Comparison of ENCODE assay signal across 27 cellular contexts in the genomic region with DNA sequence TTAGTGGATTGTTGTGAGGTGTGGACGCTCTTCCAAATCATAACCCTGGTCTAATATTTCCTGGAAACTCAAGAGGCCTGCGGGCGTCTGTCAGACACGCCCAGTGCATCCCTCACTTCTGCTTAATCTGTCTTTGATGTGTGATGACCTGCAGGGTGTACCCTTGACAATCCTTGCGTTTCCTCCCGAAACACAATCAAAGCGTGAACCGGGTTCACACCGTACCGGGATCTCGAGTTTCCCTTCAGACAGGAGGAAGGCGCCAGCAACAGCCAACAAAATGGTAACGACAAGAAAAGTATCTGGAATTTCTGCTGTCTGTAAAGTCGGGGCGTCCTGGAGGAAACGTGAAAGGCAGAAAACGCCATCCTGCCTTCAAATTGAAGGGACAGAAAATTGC.
"Had no signal": no experiment of that assay in that cellular context is flagged by ENCODE, and none has a peak within 500 bp of the region (broad histone marks: within the 10 kb centered on the region; RNA-seq: fewer than 3 reads in every experiment).

No MANE protein-coding gene starts in this region.

- H3K36me3 ChIP-seq: adrenal gland, esophagus squamous epithelium, gastroesophageal sphincter had no signal

- H3K4me3 Mint-ChIP-seq: activated CD4-positive, alpha-beta memory T cell treated with anti-CD3 and anti-CD28 coated beads, Interleukin-2, amount 10 ng/mL, durations not matched to agents 7 days and 5 days; activated CD4-positive, alpha-beta T cell treated with anti-CD3 and anti-CD28 coated beads, Interleukin-2, amount 10 ng/mL, durations not matched to agents 7 days and 5 days; activated naive CD4-positive, alpha-beta T cell treated with anti-CD3 and anti-CD28 coated beads for 36 hours; activated naive CD4-positive, alpha-beta T cell treated with anti-CD3 and anti-CD28 coated beads, Interleukin-2, amount 50 U/mL, for 24 hours; activated naive CD8-positive, alpha-beta T cell treated with anti-CD3 and anti-CD28 coated beads for 36 hours; activated naive CD8-positive, alpha-beta T cell treated with anti-CD3 and anti-CD28 coated beads, Interleukin-2, amount 50 U/mL, for 24 hours; activated T-cell treated with anti-CD3 and anti-CD28 coated beads, Interleukin-2, amount 50 U/mL, for 24 hours; activated T-cell treated with anti-CD3 and anti-CD28 coated beads, Interleukin-2, amount 50 U/mL, for 72 hours; effector memory CD8-positive, alpha-beta T cell had no signal

- H3K27ac Mint-ChIP-seq: activated CD4-positive, alpha-beta memory T cell treated with anti-CD3 and anti-CD28 coated beads, Interleukin-2, amount 10 ng/mL, durations not matched to agents 7 days and 5 days; activated CD4-positive, alpha-beta T cell treated with anti-CD3 and anti-CD28 coated beads, Interleukin-2, amount 10 ng/mL, durations not matched to agents 7 days and 5 days; activated naive CD4-positive, alpha-beta T cell treated with anti-CD3 and anti-CD28 coated beads for 36 hours; activated naive CD4-positive, alpha-beta T cell treated with anti-CD3 and anti-CD28 coated beads, Interleukin-2, amount 50 U/mL, for 24 hours; activated naive CD8-positive, alpha-beta T cell treated with anti-CD3 and anti-CD28 coated beads for 36 hours; activated naive CD8-positive, alpha-beta T cell treated with anti-CD3 and anti-CD28 coated beads, Interleukin-2, amount 50 U/mL, for 24 hours; activated T-cell treated with anti-CD3 and anti-CD28 coated beads, Interleukin-2, amount 50 U/mL, for 24 hours; activated T-cell treated with anti-CD3 and anti-CD28 coated beads, Interleukin-2, amount 50 U/mL, for 72 hours; effector memory CD8-positive, alpha-beta T cell had no signal

- DNase-seq: activated CD4-positive, alpha-beta memory T cell treated with anti-CD3 and anti-CD28 coated beads, Interleukin-2, amount 10 ng/mL, durations not matched to agents 7 days and 5 days; activated CD4-positive, alpha-beta T cell treated with anti-CD3 and anti-CD28 coated beads for 1 hour; activated CD4-positive, alpha-beta T cell treated with anti-CD3 and anti-CD28 coated beads for 4 hours; activated CD4-positive, alpha-beta T cell treated with anti-CD3 and anti-CD28 coated beads, Interleukin-2, amount 10 ng/mL, durations not matched to agents 7 days and 5 days; activated CD4-positive, alpha-beta T cell treated with anti-CD3 and anti-CD28 coated beads, Interleukin-2, amount 50 U/mL, for 4 hours; activated CD8-positive, alpha-beta memory T cell treated with anti-CD3 and anti-CD28 coated beads, Interleukin-2, amount 50 U/mL, for 48 hours; activated naive CD4-positive, alpha-beta T cell treated with anti-CD3 and anti-CD28 coated beads for 36 hours; activated naive CD8-positive, alpha-beta T cell treated with anti-CD3 and anti-CD28 coated beads for 36 hours; activated naive CD8-positive, alpha-beta T cell treated with anti-CD3 and anti-CD28 coated beads, Interleukin-2, amount 50 U/mL, for 24 hours; activated T-cell treated with anti-CD3 and anti-CD28 coated beads for 4 hours; activated T-cell treated with anti-CD3 and anti-CD28 coated beads, Interleukin-2, amount 50 U/mL, for 24 hours; activated T-cell treated with anti-CD3 and anti-CD28 coated beads, Interleukin-2, amount 50 U/mL, for 72 hours; adrenal gland; amygdala; aorta; body of pancreas; caudate nucleus; cortex of kidney; dermis blood vessel endothelial cell; effector CD4-positive, alpha-beta T cell; effector memory CD8-positive, alpha-beta T cell; esophagus squamous epithelium; foreskin melanocyte; T-helper 2 cell had no signal

- H3K36me3 Mint-ChIP-seq: activated naive CD8-positive, alpha-beta T cell treated with anti-CD3 and anti-CD28 coated beads for 36 hours had no signal

- ATAC-seq: activated naive CD8-positive, alpha-beta T cell treated with anti-CD3 and anti-CD28 coated beads, Interleukin-2, amount 50 U/mL, for 24 hours; activated T-cell treated with anti-CD3 and anti-CD28 coated beads, Interleukin-2, amount 50 U/mL, for 72 hours; body of pancreas; effector memory CD8-positive, alpha-beta T cell; gastroesophageal sphincter had no signal

- H3K27ac ChIP-seq: adrenal gland, body of pancreas, epithelial cell of prostate, esophagus squamous epithelium, gastroesophageal sphincter had no signal

- H3K27me3 Mint-ChIP-seq: activated CD4-positive, alpha-beta memory T cell treated with anti-CD3 and anti-CD28 coated beads, Interleukin-2, amount 10 ng/mL, durations not matched to agents 7 days and 5 days; activated CD4-positive, alpha-beta T cell treated with anti-CD3 and anti-CD28 coated beads, Interleukin-2, amount 10 ng/mL, durations not matched to agents 7 days and 5 days; effector memory CD8-positive, alpha-beta T cell had no signal

- H3K4me1 ChIP-seq: adrenal gland, body of pancreas, esophagus squamous epithelium, gastroesophageal sphincter had no signal

- H3K4me3 ChIP-seq: adrenal gland, body of pancreas, esophagus squamous epithelium, gastroesophageal sphincter had no signal

- H3K9me3 Mint-ChIP-seq: activated naive CD4-positive, alpha-beta T cell treated with anti-CD3 and anti-CD28 coated beads, Interleukin-2, amount 50 U/mL, for 24 hours; activated naive CD8-positive, alpha-beta T cell treated with anti-CD3 and anti-CD28 coated beads, Interleukin-2, amount 50 U/mL, for 24 hours; activated T-cell treated with anti-CD3 and anti-CD28 coated beads, Interleukin-2, amount 50 U/mL, for 24 hours had no signal

- H3K4me1 Mint-ChIP-seq: activated CD4-positive, alpha-beta memory T cell treated with anti-CD3 and anti-CD28 coated beads, Interleukin-2, amount 10 ng/mL, durations not matched to agents 7 days and 5 days; activated CD4-positive, alpha-beta T cell treated with anti-CD3 and anti-CD28 coated beads, Interleukin-2, amount 10 ng/mL, durations not matched to agents 7 days and 5 days; activated naive CD4-positive, alpha-beta T cell treated with anti-CD3 and anti-CD28 coated beads, Interleukin-2, amount 50 U/mL, for 24 hours; activated naive CD8-positive, alpha-beta T cell treated with anti-CD3 and anti-CD28 coated beads for 36 hours; activated naive CD8-positive, alpha-beta T cell treated with anti-CD3 and anti-CD28 coated beads, Interleukin-2, amount 50 U/mL, for 24 hours had no signal

- H3K27me3 ChIP-seq: adrenal gland, body of pancreas, esophagus squamous epithelium, gastroesophageal sphincter had no signal
